ENCODE assay signal across 8 cellular contexts in genomic region chr17:72465191-72466024, GRCh38.
DNase-seq lines count a peak whose midpoint lies in the region; ATAC-seq and TF ChIP-seq lines count a peak whose summit lies in the region.

No MANE protein-coding gene starts in this region.

- peak; percentile 30; the same call in 1 of the 2 replicates for TF ChIP-seq RAD21 in Ishikawa (IDR thresholded peaks at IDR 0.05; ENCODE audit: low read depth)

- DNase-seq in 8988T (peak; percentile 57), mammary epithelial cell (peak; percentile 99), non-pigmented ciliary epithelial cell (ENCODE audit: low read depth) (peak; percentile 72), GM19240 (ENCODE audit: insufficient read length, low spot score) (no peak), DMS 273 treated with DMSO at 0.1 percent for 48 hours (lab: John Stamatoyannopoulos, UW) (no peak)

- CTCF ChIA-PET in mammary epithelial cell (lab: Charles Lee; ENCODE audit: low non-redundant PET), result no interaction called here

- peak overlapping the region; percentile 90 for H3K9ac ChIP-seq in mammary epithelial cell (ENCODE audit: insufficient read depth, low read length)

- H3K36me3 ChIP-seq in mammary epithelial cell (ENCODE audit: insufficient read depth, low read length), result no peaks in the 10 kb centered on the region

- peak overlapping the region; percentile 79 for H3K4me2 ChIP-seq in mammary epithelial cell (ENCODE audit: insufficient read depth, low read depth, low read length)

- TSS peak; percentile 20 for BruUV-seq in mammary epithelial cell (replicated peaks; lab: Mats Ljungman, UMichigan)

- no peaks in the 10 kb centered on the region for H3K9me3 ChIP-seq in mammary epithelial cell (replicated peaks; ENCODE audit: insufficient read depth, low read length)

- peak overlapping the region; percentile 98 for H3K27ac ChIP-seq in mammary epithelial cell (ENCODE audit: insufficient read depth, low read depth, low read length)

- no peaks in the 10 kb centered on the region for H3K27me3 ChIP-seq in mammary epithelial cell (ENCODE audit: insufficient read depth, low read length)

- in situ Hi-C loops in mammary epithelial cell (cut with MboI; ENCODE audit: low sequenced_read_pairs in 2 of 2), result no loop called here

- peak; percentile 47 for ATAC-seq in GM19397 (IDR thresholded peaks at IDR 0.05; ENCODE audit: unreplicated experiment)
- no peak for ATAC-seq in GM21825 (IDR thresholded peaks at IDR 0.05; ENCODE audit: unreplicated experiment)

- no peak overlapping the region for H2AFZ ChIP-seq in mammary epithelial cell (ENCODE audit: low read depth, low read length)

- peaks cover 96% of the 10 kb centered on the region for H3K79me2 ChIP-seq in mammary epithelial cell (ENCODE audit: insufficient read depth, low read length)

- intact Hi-C loops in mammary epithelial cell (cut with micrococcal nuclease), result loop anchor here (1.0 to 2.0 kb wide), 3 partner anchors 9 to 103 kb away; no protein-coding TSS in a partner anchor

- no peaks in the 10 kb centered on the region for H4K20me1 ChIP-seq in mammary epithelial cell (ENCODE audit: insufficient read depth, low read length)

- 48% methylated on average over 13 of the region's 18 CpGs for WGBS in mammary epithelial cell (ENCODE audit: low coverage, missing lambda C conversion rate)

- dilution Hi-C loops in mammary epithelial cell (cut with HindIII; ENCODE audit: low sequenced_read_pairs), result loop anchor here (5.0 kb wide), 1 partner anchor 53 kb away; no protein-coding TSS in a partner anchor

- TF ChIP-seq CTCF in mammary epithelial cell (conservative IDR thresholded peaks at IDR 0.05 in 1 of 2, IDR thresholded peaks at IDR 0.05 in 1 of 2; ENCODE audit: extremely low read depth in 1 of 2, insufficient read depth in 1 of 2, low read depth in 1 of 2, low read length in 2 of 2), result no peak

- H3K4me3 ChIP-seq in mammary epithelial cell (replicated peaks in 1 of 3; ENCODE audit: insufficient read depth in 1 of 3, low read depth in 2 of 3, low read length in 3 of 3), result peak overlapping the region in 1 of 3 experiments; percentile 2

- peak; percentile 84 for TF ChIP-seq EP300 in Ishikawa (IDR thresholded peaks at IDR 0.05; ENCODE audit: borderline replicate concordance)

- H3K4me1 ChIP-seq in mammary epithelial cell (ENCODE audit: insufficient read depth, low read length), result peaks cover 64% of the 10 kb centered on the region

TF ChIP-seq in Ishikawa, 13 proteins besides CTCF, POLR2A, EP300 and RAD21:
- TF ChIP-seq FOXM1 (IDR thresholded peaks at IDR 0.05; ENCODE audit: borderline replicate concordance, low read depth), result 0 out of 2 replicates have a peak, but pooled peaks have one; percentile 54
- TF ChIP-seq ZBTB7A (IDR thresholded peaks at IDR 0.05; ENCODE audit: low read depth), result no peak
- TF ChIP-seq YY1 (IDR thresholded peaks at IDR 0.05; ENCODE audit: low read depth), result peak; percentile 79
- TF ChIP-seq TEAD4 (IDR thresholded peaks at IDR 0.05), result peak; percentile 82
- TF ChIP-seq TAF1 (IDR thresholded peaks at IDR 0.05; ENCODE audit: low read depth), result no peak
- peak; percentile 91 for TF ChIP-seq TCF12 (IDR thresholded peaks at IDR 0.05; ENCODE audit: low read depth)
- no peak for TF ChIP-seq EGR1 (IDR thresholded peaks at IDR 0.05)
- TF ChIP-seq USF1 (IDR thresholded peaks at IDR 0.05), result peak; percentile 36; the same call in 1 of the 2 replicates
- TF ChIP-seq NFIC (IDR thresholded peaks at IDR 0.05), result peak; percentile 44; the same call in 1 of the 2 replicates
- TF ChIP-seq MAX (IDR thresholded peaks at IDR 0.05), result peak; percentile 67
- no peak for TF ChIP-seq CEBPB (IDR thresholded peaks at IDR 0.05)
- TF ChIP-seq CREB1 (IDR thresholded peaks at IDR 0.05; ENCODE audit: low read depth), result no peak
- TF ChIP-seq REST (IDR thresholded peaks at IDR 0.05; ENCODE audit: low read depth), result no peak

Comparison
In these comparisons a context has a peak if more than half of its experiments do, and no peak if none do; other contexts are left out.
1. DNase-seq: peak in 8988T (single experiment), mammary epithelial cell (single experiment) and non-pigmented ciliary epithelial cell (single experiment); none in GM19240 (single experiment) and DMS 273 treated with DMSO at 0.1 percent for 48 hours (single experiment).